ENCODE assay signal across 26 cellular contexts in genomic region chr2:205867371-205867770, GRCh38.
"Had no signal": no experiment of that assay in that cellular context is flagged by ENCODE, and none has a peak within 500 bp of the region (broad histone marks: within the 10 kb centered on the region; RNA-seq: fewer than 3 reads in every experiment).

No MANE protein-coding gene starts in this region.

- H3K4me3 ChIP-seq: stomach, suprapubic skin, testis, thoracic aorta, thyroid gland, tibial artery, tibial nerve, transverse colon, upper lobe of left lung, upper lobe of right lung, uterus, vagina had no signal

- H3K36me3 Mint-ChIP-seq: stimulated activated effector memory CD8-positive, alpha-beta T cell treated with anti-CD3 and anti-CD28 coated beads, Interleukin-12 subunit alpha, Interleukin-12 subunit beta, amount 100 ng/mL, for 72 hours; stimulated activated memory B cell treated with anti-CD40 and anti-IgM and Interleukin-4, amounts not matched to agents 10 μg/mL and 1 μg/mL and 100 μg/mL, for 72 hours; stimulated activated naive B cell treated with anti-CD40 and anti-IgM and Interleukin-4, amounts not matched to agents 10 μg/mL and 1 μg/mL and 100 μg/mL, for 72 hours; type B pancreatic cell had no signal

- H3K27ac ChIP-seq: stomach, suprapubic skin, testis, thoracic aorta, thyroid gland, tibial artery, tibial nerve, transverse colon, upper lobe of left lung, upper lobe of right lung, uterus, vagina had no signal

- H3K9me3 Mint-ChIP-seq: stimulated activated effector memory CD8-positive, alpha-beta T cell treated with anti-CD3 and anti-CD28 coated beads, Interleukin-12 subunit alpha, Interleukin-12 subunit beta, amount 100 ng/mL, for 72 hours; stimulated activated memory B cell treated with anti-CD40 and anti-IgM and Interleukin-4, amounts not matched to agents 10 μg/mL and 1 μg/mL and 100 μg/mL, for 72 hours; stimulated activated naive B cell treated with anti-CD40 and anti-IgM and Interleukin-4, amounts not matched to agents 10 μg/mL and 1 μg/mL and 100 μg/mL, for 72 hours; stimulated activated naive CD8-positive, alpha-beta T cell treated with anti-CD3 and anti-CD28 coated beads, Interleukin-15, amount 100 ng/mL, for 72 hours; stimulated activated naive CD8-positive, alpha-beta T cell treated with anti-CD3 and anti-CD28 coated beads, Interleukin-15, Interleukin-2, amounts not matched to agents 100 ng/mL and 50 ng/mL, for 24 hours; type B pancreatic cell had no signal

- H3K9me3 ChIP-seq: stomach, suprapubic skin, testis, thoracic aorta, thyroid gland, tibial artery, tibial nerve, transverse colon, upper lobe of left lung, upper lobe of right lung, uterus, vagina had no signal

- H3K4me3 Mint-ChIP-seq: stimulated activated effector memory CD8-positive, alpha-beta T cell treated with anti-CD3 and anti-CD28 coated beads, Interleukin-12 subunit alpha, Interleukin-12 subunit beta, amount 100 ng/mL, for 72 hours; stimulated activated memory B cell treated with anti-CD40 and anti-IgM and Interleukin-4, amounts not matched to agents 10 μg/mL and 1 μg/mL and 100 μg/mL, for 72 hours; stimulated activated naive B cell treated with anti-CD40 and anti-IgM and Interleukin-4, amounts not matched to agents 10 μg/mL and 1 μg/mL and 100 μg/mL, for 72 hours; stimulated activated naive CD8-positive, alpha-beta T cell treated with anti-CD3 and anti-CD28 coated beads, Interleukin-15, Interleukin-2, amounts not matched to agents 100 ng/mL and 50 ng/mL, for 24 hours; type B pancreatic cell had no signal

- ATAC-seq: stimulated activated effector memory CD8-positive, alpha-beta T cell treated with anti-CD3 and anti-CD28 coated beads, Interleukin-12 subunit alpha, Interleukin-12 subunit beta, amount 100 ng/mL, for 72 hours; stimulated activated memory B cell treated with anti-CD40 and anti-IgM and Interleukin-4, amounts not matched to agents 10 μg/mL and 1 μg/mL and 100 μg/mL, for 72 hours; stimulated activated naive B cell treated with anti-CD40 and anti-IgM and Interleukin-4, amounts not matched to agents 10 μg/mL and 1 μg/mL and 100 μg/mL, for 72 hours; stimulated activated naive CD8-positive, alpha-beta T cell treated with anti-CD3 and anti-CD28 coated beads, Interleukin-15, Interleukin-2, amounts not matched to agents 100 U/mL and 50 U/mL, for 24 hours; upper lobe of right lung had no signal

- H3K4me1 Mint-ChIP-seq: stimulated activated memory B cell treated with anti-CD40 and anti-IgM and Interleukin-4, amounts not matched to agents 10 μg/mL and 1 μg/mL and 100 μg/mL, for 72 hours had no signal

- H3K27ac Mint-ChIP-seq: stimulated activated effector memory CD8-positive, alpha-beta T cell treated with anti-CD3 and anti-CD28 coated beads, Interleukin-12 subunit alpha, Interleukin-12 subunit beta, amount 100 ng/mL, for 72 hours; stimulated activated memory B cell treated with anti-CD40 and anti-IgM and Interleukin-4, amounts not matched to agents 10 μg/mL and 1 μg/mL and 100 μg/mL, for 72 hours; stimulated activated naive B cell treated with anti-CD40 and anti-IgM and Interleukin-4, amounts not matched to agents 10 μg/mL and 1 μg/mL and 100 μg/mL, for 72 hours; stimulated activated naive CD8-positive, alpha-beta T cell treated with anti-CD3 and anti-CD28 coated beads, Interleukin-15, amount 100 ng/mL, for 72 hours; stimulated activated naive CD8-positive, alpha-beta T cell treated with anti-CD3 and anti-CD28 coated beads, Interleukin-15, Interleukin-2, amounts not matched to agents 100 ng/mL and 50 ng/mL, for 24 hours; type B pancreatic cell had no signal

- H3K27me3 ChIP-seq: stomach, suprapubic skin, testis, thyroid gland, tibial nerve, transverse colon, upper lobe of left lung, upper lobe of right lung, uterus, vagina had no signal

- DNase-seq: stimulated activated CD4-positive, alpha-beta T cell treated with anti-CD3 and anti-CD28 coated beads, Interleukin-2, amount 100 ng/mL, for 48 hours; stimulated activated CD4-positive, alpha-beta T cell treated with anti-CD3 and anti-CD28 coated beads, Interleukin-4, amount 100 ng/mL, for 1 hour; stimulated activated CD4-positive, alpha-beta T cell treated with anti-CD3 and anti-CD28 coated beads, Interleukin-4, amount 100 ng/mL, for 24 hours; stimulated activated CD4-positive, alpha-beta T cell treated with anti-CD3 and anti-CD28 coated beads, Interleukin-4, amount 100 ng/mL, for 4 hours; stimulated activated CD8-positive, alpha-beta memory T cell treated with anti-CD3 and anti-CD28 coated beads, Interleukin-4, amount 100 ng/mL, for 48 hours; stimulated activated naive B cell treated with anti-CD40 and anti-IgM and Interleukin-4, amounts not matched to agents 10 μg/mL and 1 μg/mL and 100 μg/mL, for 72 hours; stimulated activated naive CD4-positive, alpha-beta T cell; stimulated activated naive CD4-positive, alpha-beta T cell treated with Interleukin-2 at 50 U/mL for 16 hours; stimulated activated naive CD8-positive, alpha-beta T cell treated with anti-CD3 and anti-CD28 coated beads, Interleukin-15, Interleukin-2, amounts not matched to agents 100 U/mL and 50 U/mL, for 24 hours; stomach; testis; thyroid gland; tibial artery; transverse colon; upper lobe of left lung; upper lobe of right lung; uterus had no signal

- H3K36me3 ChIP-seq: stomach, suprapubic skin, thoracic aorta, thyroid gland, tibial artery, tibial nerve, transverse colon, upper lobe of left lung, upper lobe of right lung, uterus, vagina had no signal

- H3K4me1 ChIP-seq: suprapubic skin, testis, thyroid gland, transverse colon, upper lobe of right lung, uterus, vagina had no signal
